ENCODE assay signal across 1 cellular context in the genomic region with DNA sequence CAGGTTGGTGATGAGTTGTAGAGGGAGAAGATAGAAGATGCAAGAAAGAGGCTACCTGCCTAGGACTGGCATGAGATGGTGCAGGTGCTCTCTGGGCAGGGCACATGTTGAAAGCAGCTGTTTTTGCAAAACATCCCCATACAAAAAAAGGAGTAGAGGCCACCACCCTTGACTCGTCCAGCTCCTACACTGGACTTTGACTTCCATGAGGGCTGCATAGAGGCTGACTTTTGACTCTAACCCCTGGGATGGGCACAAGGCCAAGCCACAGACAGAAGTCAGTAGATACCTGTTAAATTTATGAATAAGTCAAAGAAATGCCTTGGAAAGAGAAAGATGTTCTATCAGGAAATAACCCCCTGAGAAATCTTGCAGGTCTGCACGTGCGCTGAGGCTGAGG.
TF ChIP-seq lines count a peak whose summit lies in the region.

No MANE protein-coding gene starts in this region.

TF ChIP-seq in HCT116, 20 proteins besides CTCF, POLR2A, EP300 and RAD21:
- TF ChIP-seq, protein P1, sequence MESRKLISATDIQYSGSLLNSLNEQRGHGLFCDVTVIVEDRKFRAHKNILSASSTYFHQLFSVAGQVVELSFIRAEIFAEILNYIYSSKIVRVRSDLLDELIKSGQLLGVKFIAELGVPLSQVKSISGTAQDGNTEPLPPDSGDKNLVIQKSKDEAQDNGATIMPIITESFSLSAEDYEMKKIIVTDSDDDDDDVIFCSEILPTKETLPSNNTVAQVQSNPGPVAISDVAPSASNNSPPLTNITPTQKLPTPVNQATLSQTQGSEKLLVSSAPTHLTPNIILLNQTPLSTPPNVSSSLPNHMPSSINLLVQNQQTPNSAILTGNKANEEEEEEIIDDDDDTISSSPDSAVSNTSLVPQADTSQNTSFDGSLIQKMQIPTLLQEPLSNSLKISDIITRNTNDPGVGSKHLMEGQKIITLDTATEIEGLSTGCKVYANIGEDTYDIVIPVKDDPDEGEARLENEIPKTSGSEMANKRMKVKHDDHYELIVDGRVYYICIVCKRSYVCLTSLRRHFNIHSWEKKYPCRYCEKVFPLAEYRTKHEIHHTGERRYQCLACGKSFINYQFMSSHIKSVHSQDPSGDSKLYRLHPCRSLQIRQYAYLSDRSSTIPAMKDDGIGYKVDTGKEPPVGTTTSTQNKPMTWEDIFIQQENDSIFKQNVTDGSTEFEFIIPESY (IDR thresholded peaks at IDR 0.05; ENCODE audit: extremely low read depth, insufficient replicate concordance, low read length): no peak
- no peak for TF ChIP-seq FOSL1 (IDR thresholded peaks at IDR 0.05; ENCODE audit: low read depth)
- no peak for TF ChIP-seq SIN3A (IDR thresholded peaks at IDR 0.05; ENCODE audit: low read depth)
- TF ChIP-seq, protein P2, sequence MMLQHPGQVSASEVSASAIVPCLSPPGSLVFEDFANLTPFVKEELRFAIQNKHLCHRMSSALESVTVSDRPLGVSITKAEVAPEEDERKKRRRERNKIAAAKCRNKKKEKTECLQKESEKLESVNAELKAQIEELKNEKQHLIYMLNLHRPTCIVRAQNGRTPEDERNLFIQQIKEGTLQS (IDR thresholded peaks at IDR 0.05): no peak
- no peak for TF ChIP-seq ZFX (IDR thresholded peaks at IDR 0.05)
- TF ChIP-seq JUND (IDR thresholded peaks at IDR 0.05): no peak
- no peak for TF ChIP-seq SP1 (IDR thresholded peaks at IDR 0.05; ENCODE audit: low read depth)
- TF ChIP-seq, protein P3, sequence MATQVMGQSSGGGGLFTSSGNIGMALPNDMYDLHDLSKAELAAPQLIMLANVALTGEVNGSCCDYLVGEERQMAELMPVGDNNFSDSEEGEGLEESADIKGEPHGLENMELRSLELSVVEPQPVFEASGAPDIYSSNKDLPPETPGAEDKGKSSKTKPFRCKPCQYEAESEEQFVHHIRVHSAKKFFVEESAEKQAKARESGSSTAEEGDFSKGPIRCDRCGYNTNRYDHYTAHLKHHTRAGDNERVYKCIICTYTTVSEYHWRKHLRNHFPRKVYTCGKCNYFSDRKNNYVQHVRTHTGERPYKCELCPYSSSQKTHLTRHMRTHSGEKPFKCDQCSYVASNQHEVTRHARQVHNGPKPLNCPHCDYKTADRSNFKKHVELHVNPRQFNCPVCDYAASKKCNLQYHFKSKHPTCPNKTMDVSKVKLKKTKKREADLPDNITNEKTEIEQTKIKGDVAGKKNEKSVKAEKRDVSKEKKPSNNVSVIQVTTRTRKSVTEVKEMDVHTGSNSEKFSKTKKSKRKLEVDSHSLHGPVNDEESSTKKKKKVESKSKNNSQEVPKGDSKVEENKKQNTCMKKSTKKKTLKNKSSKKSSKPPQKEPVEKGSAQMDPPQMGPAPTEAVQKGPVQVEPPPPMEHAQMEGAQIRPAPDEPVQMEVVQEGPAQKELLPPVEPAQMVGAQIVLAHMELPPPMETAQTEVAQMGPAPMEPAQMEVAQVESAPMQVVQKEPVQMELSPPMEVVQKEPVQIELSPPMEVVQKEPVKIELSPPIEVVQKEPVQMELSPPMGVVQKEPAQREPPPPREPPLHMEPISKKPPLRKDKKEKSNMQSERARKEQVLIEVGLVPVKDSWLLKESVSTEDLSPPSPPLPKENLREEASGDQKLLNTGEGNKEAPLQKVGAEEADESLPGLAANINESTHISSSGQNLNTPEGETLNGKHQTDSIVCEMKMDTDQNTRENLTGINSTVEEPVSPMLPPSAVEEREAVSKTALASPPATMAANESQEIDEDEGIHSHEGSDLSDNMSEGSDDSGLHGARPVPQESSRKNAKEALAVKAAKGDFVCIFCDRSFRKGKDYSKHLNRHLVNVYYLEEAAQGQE (IDR thresholded peaks at IDR 0.05; ENCODE audit: low read depth): no peak
- no peak for TF ChIP-seq YY1 (IDR thresholded peaks at IDR 0.05; ENCODE audit: extremely low read depth, insufficient replicate concordance, low read depth, low read length)
- TF ChIP-seq, protein P4, sequence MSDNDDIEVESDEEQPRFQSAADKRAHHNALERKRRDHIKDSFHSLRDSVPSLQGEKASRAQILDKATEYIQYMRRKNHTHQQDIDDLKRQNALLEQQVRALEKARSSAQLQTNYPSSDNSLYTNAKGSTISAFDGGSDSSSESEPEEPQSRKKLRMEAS (IDR thresholded peaks at IDR 0.05): no peak
- TF ChIP-seq POLR2AphosphoS5 (IDR thresholded peaks at IDR 0.05; ENCODE audit: low read depth, low read length): no peak
- TF ChIP-seq EZH2 (IDR thresholded peaks at IDR 0.05): no peak
- no peak for TF ChIP-seq CEBPB (IDR thresholded peaks at IDR 0.05; ENCODE audit: low read depth)
- TF ChIP-seq EGR1 (IDR thresholded peaks at IDR 0.05; ENCODE audit: low read depth): no peak
- TF ChIP-seq SRF (IDR thresholded peaks at IDR 0.05; ENCODE audit: low read depth): no peak
- no peak for TF ChIP-seq TCF7L2 (IDR thresholded peaks at IDR 0.05; ENCODE audit: borderline replicate concordance, extremely low read depth, insufficient read depth, insufficient read length)
